Comparison of ENCODE assay signal across 1 cellular context in genomic region chr22:21032843-21033688, GRCh38.
TF ChIP-seq lines count a peak whose summit lies in the region.

No MANE protein-coding gene starts in this region.

TF ChIP-seq in SK-N-SH, 30 proteins besides CTCF, POLR2A, EP300 and RAD21 (continued from another document):
- TF ChIP-seq RCOR1 (IDR thresholded peaks at IDR 0.05; ENCODE audit: low read length), result no peak
- no peak for TF ChIP-seq EZH2phosphoT487 (IDR thresholded peaks at IDR 0.05; ENCODE audit: borderline replicate concordance, low read depth)
- TF ChIP-seq REST (IDR thresholded peaks at IDR 0.05; ENCODE audit: low read depth, low read length), result no peak
- TF ChIP-seq NRF1 (IDR thresholded peaks at IDR 0.05; ENCODE audit: low read depth, low read length), result no peak
- TF ChIP-seq PBX3 (IDR thresholded peaks at IDR 0.05), result no peak
- no peak for TF ChIP-seq RXRA (IDR thresholded peaks at IDR 0.05; ENCODE audit: borderline replicate concordance, low read depth)
